ENCODE assay signal across 28 cellular contexts in genomic region chr3:128686465-128686864, GRCh38.
"Had no signal": no experiment of that assay in that cellular context is flagged by ENCODE, and none has a peak within 500 bp of the region (broad histone marks: within the 10 kb centered on the region; RNA-seq: fewer than 3 reads in every experiment).

No MANE protein-coding gene starts in this region.

- H3K27me3 ChIP-seq: pancreas, sigmoid colon, tibial nerve, uterus had no signal

- H3K27ac ChIP-seq: left ventricle myocardium inferior, pancreas, sigmoid colon, tibial nerve, uterus had no signal

- ATAC-seq: left colon; naive thymus-derived CD8-positive, alpha-beta T cell; pancreas; right cardiac atrium; stimulated activated memory B cell treated with anti-CD40 and anti-IgM and Interleukin-4, amounts not matched to agents 10 μg/mL and 1 μg/mL and 100 μg/mL, for 72 hours; stimulated activated naive CD8-positive, alpha-beta T cell treated with anti-CD3 and anti-CD28 coated beads, Interleukin-15, amount 100 ng/mL, for 72 hours had no signal

- H3K27ac Mint-ChIP-seq: memory B cell; nephron; stimulated activated memory B cell treated with anti-CD40 and anti-IgM and Interleukin-4, amounts not matched to agents 10 μg/mL and 1 μg/mL and 100 μg/mL, for 72 hours; stimulated activated naive CD8-positive, alpha-beta T cell treated with anti-CD3 and anti-CD28 coated beads, Interleukin-15, amount 100 ng/mL, for 72 hours; type B pancreatic cell had no signal

- H3K9me3 ChIP-seq: left ventricle myocardium inferior, pancreas, sigmoid colon, tibial nerve, uterus had no signal

- H3K36me3 Mint-ChIP-seq: immature natural killer cell; memory B cell; naive thymus-derived CD8-positive, alpha-beta T cell; stimulated activated memory B cell treated with anti-CD40 and anti-IgM and Interleukin-4, amounts not matched to agents 10 μg/mL and 1 μg/mL and 100 μg/mL, for 72 hours; type B pancreatic cell had no signal

- H3K4me3 ChIP-seq: left ventricle myocardium inferior, pancreas, sigmoid colon, tibial nerve, uterus had no signal

- H3K4me1 ChIP-seq: sigmoid colon, uterus had no signal

- H3K27me3 Mint-ChIP-seq: memory B cell; naive thymus-derived CD8-positive, alpha-beta T cell; stimulated activated memory B cell treated with anti-CD40 and anti-IgM and Interleukin-4, amounts not matched to agents 10 μg/mL and 1 μg/mL and 100 μg/mL, for 72 hours; stimulated activated naive CD8-positive, alpha-beta T cell treated with anti-CD3 and anti-CD28 coated beads, Interleukin-15, amount 100 ng/mL, for 72 hours; type B pancreatic cell had no signal

- H3K4me3 Mint-ChIP-seq: immature natural killer cell; memory B cell; nephron; neural crest cell; stimulated activated memory B cell treated with anti-CD40 and anti-IgM and Interleukin-4, amounts not matched to agents 10 μg/mL and 1 μg/mL and 100 μg/mL, for 72 hours; stimulated activated naive CD8-positive, alpha-beta T cell treated with anti-CD3 and anti-CD28 coated beads, Interleukin-15, amount 100 ng/mL, for 72 hours; type B pancreatic cell had no signal

- DNase-seq: hypothalamus; immature natural killer cell; kidney; left colon; left ventricle myocardium inferior; midbrain; naive thymus-derived CD8-positive, alpha-beta T cell; nucleus accumbens; pancreas; retina; right cardiac atrium; sigmoid colon; small intestine; stimulated activated CD4-positive, alpha-beta T cell treated with anti-CD3 and anti-CD28 coated beads, Interleukin-1b, Interleukin-23, amount 100 ng/mL, for 48 hours; stimulated activated CD4-positive, alpha-beta T cell treated with anti-CD3 and anti-CD28 coated beads, Interleukin-2, amount 100 ng/mL, for 48 hours; stimulated activated CD4-positive, alpha-beta T cell treated with anti-CD3 and anti-CD28 coated beads, Interleukin-4, amount 100 ng/mL, for 4 hours; stimulated activated CD8-positive, alpha-beta memory T cell treated with anti-CD3 and anti-CD28 coated beads, Interleukin-4, amount 100 ng/mL, for 48 hours; stimulated activated naive CD4-positive, alpha-beta T cell treated with Interleukin-2 at 50 U/mL for 16 hours; stimulated activated naive CD8-positive, alpha-beta T cell treated with anti-CD3 and anti-CD28 coated beads, Interleukin-15, amount 100 ng/mL, for 72 hours; substantia nigra; uterus had no signal

- H3K36me3 ChIP-seq: left ventricle myocardium inferior, pancreas, sigmoid colon, tibial nerve, uterus had no signal

- FAIRE-seq: islet of Langerhans, kidney, pancreas, small intestine had no signal

- H3K9me3 Mint-ChIP-seq: immature natural killer cell; memory B cell; naive thymus-derived CD8-positive, alpha-beta T cell; nephron; stimulated activated memory B cell treated with anti-CD40 and anti-IgM and Interleukin-4, amounts not matched to agents 10 μg/mL and 1 μg/mL and 100 μg/mL, for 72 hours; stimulated activated naive CD8-positive, alpha-beta T cell treated with anti-CD3 and anti-CD28 coated beads, Interleukin-15, amount 100 ng/mL, for 72 hours; type B pancreatic cell had no signal
